ENCODE assay signal across 26 cellular contexts in genomic region chr16:2938206-2938605, GRCh38. TPM values are rescaled to one million over a fixed set of nuclear protein-coding genes. Genes with fewer than 3 reads are reported as not detected.
"Had no signal": no experiment of that assay in that cellular context is flagged by ENCODE, and none has a peak within 500 bp of the region (broad histone marks: within the 10 kb centered on the region; RNA-seq: fewer than 3 reads in every experiment).

No MANE protein-coding gene starts in this region.

- H3K4me1 Mint-ChIP-seq: endodermal cell, mesothelial cell of epicardium had no signal

- H3K27ac Mint-ChIP-seq: dendritic cell treated with granulocyte-macrophage colony-stimulating factor and Interleukin-4, amounts not matched to agents 40 ng/mL and 50 ng/mL, for 4 days; effector memory CD8-positive, alpha-beta T cell; endodermal cell; mesothelial cell of epicardium had no signal

- H3K4me3 Mint-ChIP-seq: dendritic cell treated with granulocyte-macrophage colony-stimulating factor and Interleukin-4, amounts not matched to agents 40 ng/mL and 50 ng/mL, for 4 days; effector memory CD8-positive, alpha-beta T cell; endodermal cell; mesothelial cell of epicardium had no signal

- H3K4me3 ChIP-seq: colonic mucosa, esophagus squamous epithelium, gastrocnemius medialis, heart right ventricle, left lung, lower lobe of right lung, mucosa of descending colon had no signal

- H3K9me3 ChIP-seq: colonic mucosa, esophagus squamous epithelium, gastrocnemius medialis, heart right ventricle, left lung, lower lobe of right lung, mucosa of descending colon had no signal

- H3K9me3 Mint-ChIP-seq: dendritic cell treated with granulocyte-macrophage colony-stimulating factor and Interleukin-4, amounts not matched to agents 40 ng/mL and 50 ng/mL, for 4 days; effector memory CD8-positive, alpha-beta T cell; endodermal cell; mesothelial cell of epicardium had no signal

- ATAC-seq: effector memory CD8-positive, alpha-beta T cell; gastrocnemius medialis; heart right ventricle; left cardiac atrium; left lung; left ventricle myocardium superior; mucosa of descending colon had no signal

- DNase-seq: colonic mucosa; cortex of kidney; effector CD8-positive, alpha-beta T cell; effector memory CD8-positive, alpha-beta T cell; endodermal cell; erythroblast; esophagus squamous epithelium; foreskin fibroblast; foreskin melanocyte; gastrocnemius medialis; glutamatergic neuron; heart right ventricle; hippocampal formation; left cardiac atrium; left lung; left ventricle myocardium superior; lower lobe of right lung; mesenchymal stem cell; mucosa of descending colon had no signal

- H3K27me3 ChIP-seq: colonic mucosa, esophagus squamous epithelium, gastrocnemius medialis, heart right ventricle, left lung had no signal

- H3K4me1 ChIP-seq: colonic mucosa, esophagus squamous epithelium, heart right ventricle, left lung, lower lobe of right lung had no signal

- H3K27me3 Mint-ChIP-seq: dendritic cell treated with granulocyte-macrophage colony-stimulating factor and Interleukin-4, amounts not matched to agents 40 ng/mL and 50 ng/mL, for 4 days; effector memory CD8-positive, alpha-beta T cell had no signal

- H3K27ac ChIP-seq: colonic mucosa, epithelial cell of prostate, esophagus squamous epithelium, gastrocnemius medialis, heart right ventricle, left lung, lower lobe of right lung had no signal

RNA-seq across cellular contexts. Expression of gene KREMEN2, which starts 25.9 kb away (rescaled TPM):
- total RNA-seq: dermis microvascular lymphatic vessel endothelial cell, gastrocnemius medialis, glomerular endothelial cell, heart right ventricle, left cardiac atrium, left lung, left ventricle myocardium superior, lower lobe of right lung, lung microvascular endothelial cell, mesenteric fat pad had no signal
- polyA plus RNA-seq: heart right ventricle had no signal
